In genomic region chr3:83821526-83821925, GRCh38 we compare ENCODE assay signal across 27 cellular contexts.
"Had no signal": no experiment of that assay in that cellular context is flagged by ENCODE, and none has a peak within 500 bp of the region (broad histone marks: within the 10 kb centered on the region; RNA-seq: fewer than 3 reads in every experiment).

No MANE protein-coding gene starts in this region.

- H3K4me3 ChIP-seq: neural progenitor cell, ovary, psoas muscle, right lobe of liver, sigmoid colon, stomach, thoracic aorta, thyroid gland, tibial nerve, upper lobe of left lung, vagina had no signal

- H3K27ac Mint-ChIP-seq: natural killer cell; nephron; neural progenitor cell; progenitor cell of endocrine pancreas; stimulated activated effector memory CD8-positive, alpha-beta T cell treated with anti-CD3 and anti-CD28 coated beads, Interleukin-12 subunit alpha, Interleukin-12 subunit beta, amount 100 ng/mL, for 72 hours; stimulated activated naive B cell treated with anti-CD40 and anti-IgM and Interleukin-4, amounts not matched to agents 10 μg/mL and 1 μg/mL and 100 μg/mL, for 72 hours; stimulated activated naive CD8-positive, alpha-beta T cell treated with anti-CD3 and anti-CD28 coated beads, Interleukin-15, Interleukin-2, amounts not matched to agents 100 ng/mL and 50 ng/mL, for 24 hours had no signal

- H3K4me3 Mint-ChIP-seq: natural killer cell; nephron; neural progenitor cell; stimulated activated effector memory CD8-positive, alpha-beta T cell treated with anti-CD3 and anti-CD28 coated beads, Interleukin-12 subunit alpha, Interleukin-12 subunit beta, amount 100 ng/mL, for 72 hours; stimulated activated naive B cell treated with anti-CD40 and anti-IgM and Interleukin-4, amounts not matched to agents 10 μg/mL and 1 μg/mL and 100 μg/mL, for 72 hours; stimulated activated naive CD8-positive, alpha-beta T cell treated with anti-CD3 and anti-CD28 coated beads, Interleukin-15, Interleukin-2, amounts not matched to agents 100 ng/mL and 50 ng/mL, for 24 hours had no signal

- H3K9ac ChIP-seq: neural progenitor cell, parathyroid adenoma had no signal

- H3K4me1 Mint-ChIP-seq: natural killer cell; nephron; neural progenitor cell; stimulated activated effector memory CD8-positive, alpha-beta T cell treated with anti-CD3 and anti-CD28 coated beads, Interleukin-12 subunit alpha, Interleukin-12 subunit beta, amount 100 ng/mL, for 72 hours; stimulated activated naive B cell treated with anti-CD40 and anti-IgM and Interleukin-4, amounts not matched to agents 10 μg/mL and 1 μg/mL and 100 μg/mL, for 72 hours had no signal

- H3K27ac ChIP-seq: neural progenitor cell, ovary, parathyroid adenoma, psoas muscle, right lobe of liver, sigmoid colon, stomach, thoracic aorta, thyroid gland, tibial nerve, upper lobe of left lung, vagina had no signal

- H3K79me2 ChIP-seq: parathyroid adenoma had no signal

- H3K36me3 ChIP-seq: neural progenitor cell, ovary, right lobe of liver, sigmoid colon, stomach, thoracic aorta, thyroid gland, tibial nerve, upper lobe of left lung, vagina had no signal

- H3K4me1 ChIP-seq: parathyroid adenoma, psoas muscle, right lobe of liver, sigmoid colon, stomach, thyroid gland, tibial nerve, upper lobe of left lung, vagina had no signal

- H2AFZ ChIP-seq: neural progenitor cell, parathyroid adenoma had no signal

- H3K9me3 ChIP-seq: ovary, psoas muscle, right lobe of liver, sigmoid colon, thoracic aorta, thyroid gland, tibial nerve, upper lobe of left lung, vagina had no signal

- H3K27me3 Mint-ChIP-seq: progenitor cell of endocrine pancreas; stimulated activated naive B cell treated with anti-CD40 and anti-IgM and Interleukin-4, amounts not matched to agents 10 μg/mL and 1 μg/mL and 100 μg/mL, for 72 hours; stimulated activated naive CD8-positive, alpha-beta T cell treated with anti-CD3 and anti-CD28 coated beads, Interleukin-15, Interleukin-2, amounts not matched to agents 100 ng/mL and 50 ng/mL, for 24 hours had no signal

- H3K27me3 ChIP-seq: neural progenitor cell, ovary, right lobe of liver, sigmoid colon, stomach, thyroid gland, tibial nerve, upper lobe of left lung, vagina had no signal

- ATAC-seq: natural killer cell; psoas muscle; right cardiac atrium; right lobe of liver; stimulated activated effector memory CD8-positive, alpha-beta T cell treated with anti-CD3 and anti-CD28 coated beads, Interleukin-12 subunit alpha, Interleukin-12 subunit beta, amount 100 ng/mL, for 72 hours; stimulated activated naive B cell treated with anti-CD40 and anti-IgM and Interleukin-4, amounts not matched to agents 10 μg/mL and 1 μg/mL and 100 μg/mL, for 72 hours had no signal

- H3K36me3 Mint-ChIP-seq: natural killer cell; neural progenitor cell; stimulated activated effector memory CD8-positive, alpha-beta T cell treated with anti-CD3 and anti-CD28 coated beads, Interleukin-12 subunit alpha, Interleukin-12 subunit beta, amount 100 ng/mL, for 72 hours; stimulated activated naive B cell treated with anti-CD40 and anti-IgM and Interleukin-4, amounts not matched to agents 10 μg/mL and 1 μg/mL and 100 μg/mL, for 72 hours had no signal

- H3K9me3 Mint-ChIP-seq: nephron; neural progenitor cell; stimulated activated naive B cell treated with anti-CD40 and anti-IgM and Interleukin-4, amounts not matched to agents 10 μg/mL and 1 μg/mL and 100 μg/mL, for 72 hours had no signal

- H3K4me2 ChIP-seq: neural progenitor cell had no signal

- DNase-seq: natural killer cell; occipital lobe; ovary; psoas muscle; right lobe of liver; sigmoid colon; small intestine; stimulated activated CD4-positive, alpha-beta T cell treated with anti-CD3 and anti-CD28 coated beads, Interleukin-15, amount 100 ng/mL, for 24 hours; stimulated activated CD4-positive, alpha-beta T cell treated with anti-CD3 and anti-CD28 coated beads, Interleukin-2, amount 100 ng/mL, for 24 hours; stimulated activated CD4-positive, alpha-beta T cell treated with anti-CD3 and anti-CD28 coated beads, Interleukin-2, amount 100 ng/mL, for 48 hours; stimulated activated CD4-positive, alpha-beta T cell treated with anti-CD3 and anti-CD28 coated beads, Interleukin-4, amount 100 ng/mL, for 24 hours; stimulated activated naive B cell treated with anti-CD40 and anti-IgM and Interleukin-4, amounts not matched to agents 10 μg/mL and 1 μg/mL and 100 μg/mL, for 72 hours; stimulated activated naive CD4-positive, alpha-beta T cell treated with Interleukin-2 at 50 U/mL for 16 hours; stomach; thyroid gland; trophoblast cell; upper lobe of left lung had no signal
